Comparison of ENCODE assay signal across 15 cellular contexts in the genomic region with DNA sequence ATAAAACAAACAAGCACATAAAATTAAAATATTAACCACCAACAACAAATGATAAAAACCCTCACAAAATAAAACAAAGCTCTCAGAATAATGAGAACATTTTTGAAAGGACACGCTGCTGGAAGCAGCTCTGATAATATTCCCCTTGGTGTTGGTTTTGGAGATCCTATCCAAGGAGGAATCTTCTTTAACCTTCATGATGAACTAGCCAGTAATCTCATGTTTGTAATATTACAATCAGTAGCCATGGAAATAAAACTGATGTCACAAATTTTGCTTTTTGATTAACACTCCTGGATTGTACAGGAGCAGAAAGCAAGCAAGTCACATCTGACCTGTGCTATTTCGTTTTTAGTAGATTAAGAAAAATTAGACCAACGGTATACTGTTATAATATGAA.
"Had no signal": no experiment of that assay in that cellular context is flagged by ENCODE, and none has a peak within 500 bp of the region (broad histone marks: within the 10 kb centered on the region; RNA-seq: fewer than 3 reads in every experiment).

No MANE protein-coding gene starts in this region.

- H3K36me3 Mint-ChIP-seq: T-cell had no signal

- H3K27me3 Mint-ChIP-seq: activated naive CD8-positive, alpha-beta T cell treated with anti-CD3 and anti-CD28 coated beads for 36 hours; activated T-cell treated with anti-CD3 and anti-CD28 coated beads, Interleukin-2, amount 50 U/mL, for 24 hours; activated T-helper 17 cell treated with anti-CD3 and anti-CD28 coated beads, Interleukin-2, amount 50 U/mL, for 72 hours; effector memory CD8-positive, alpha-beta T cell; memory B cell; T-cell had no signal

- H3K4me3 Mint-ChIP-seq: activated naive CD8-positive, alpha-beta T cell treated with anti-CD3 and anti-CD28 coated beads for 36 hours; activated T-cell treated with anti-CD3 and anti-CD28 coated beads, Interleukin-2, amount 50 U/mL, for 24 hours; activated T-helper 17 cell treated with anti-CD3 and anti-CD28 coated beads, Interleukin-2, amount 50 U/mL, for 72 hours; effector memory CD8-positive, alpha-beta T cell; memory B cell; T-cell; T-helper 2 cell treated with Interferon-gamma antibody and Interleukin-4, amounts not matched to agents 5 μg/mL and 100 μg/mL, for 36 hours had no signal

- H3K36me3 ChIP-seq: colonic mucosa, spleen, thyroid gland had no signal

- H3K9me3 Mint-ChIP-seq: activated naive CD8-positive, alpha-beta T cell treated with anti-CD3 and anti-CD28 coated beads for 36 hours; activated T-cell treated with anti-CD3 and anti-CD28 coated beads, Interleukin-2, amount 50 U/mL, for 24 hours; activated T-helper 17 cell treated with anti-CD3 and anti-CD28 coated beads, Interleukin-2, amount 50 U/mL, for 72 hours; effector memory CD8-positive, alpha-beta T cell; memory B cell; T-cell; T-helper 2 cell treated with Interferon-gamma antibody and Interleukin-4, amounts not matched to agents 5 μg/mL and 100 μg/mL, for 36 hours had no signal

- H3K4me3 ChIP-seq: colonic mucosa, dorsolateral prefrontal cortex, mucosa of descending colon, spleen, thyroid gland had no signal

- H3K27me3 ChIP-seq: colonic mucosa, dorsolateral prefrontal cortex, spleen, thyroid gland had no signal

- H3K27ac ChIP-seq: colonic mucosa, dorsolateral prefrontal cortex, spleen, thyroid gland, VCaP had no signal

- H3K27ac Mint-ChIP-seq: activated naive CD8-positive, alpha-beta T cell treated with anti-CD3 and anti-CD28 coated beads for 36 hours; activated T-cell treated with anti-CD3 and anti-CD28 coated beads, Interleukin-2, amount 50 U/mL, for 24 hours; activated T-helper 17 cell treated with anti-CD3 and anti-CD28 coated beads, Interleukin-2, amount 50 U/mL, for 72 hours; effector memory CD8-positive, alpha-beta T cell; memory B cell; T-cell; T-helper 2 cell treated with Interferon-gamma antibody and Interleukin-4, amounts not matched to agents 5 μg/mL and 100 μg/mL, for 36 hours had no signal

- H3K4me1 ChIP-seq: colonic mucosa had no signal

- DNase-seq: activated naive CD8-positive, alpha-beta T cell treated with anti-CD3 and anti-CD28 coated beads for 36 hours; activated T-cell treated with anti-CD3 and anti-CD28 coated beads, Interleukin-2, amount 50 U/mL, for 24 hours; effector memory CD8-positive, alpha-beta T cell; left cardiac atrium; spleen; stimulated activated naive CD4-positive, alpha-beta T cell; T-cell; thyroid gland had no signal

- H3K9me3 ChIP-seq: colonic mucosa, mucosa of descending colon, spleen, thyroid gland had no signal
